Comparison of ENCODE assay signal across 18 cellular contexts in genomic region chr6:168451805-168452204, GRCh38. TPM values are rescaled to one million over a fixed set of nuclear protein-coding genes. Genes with fewer than 3 reads are reported as not detected.
A peak's percentile ranks its signal among the peaks of the same experiment; 100 is the strongest.
DNase-seq lines count a peak whose midpoint lies in the region; ATAC-seq and TF ChIP-seq lines count a peak whose summit lies in the region.
"Had no signal": no experiment of that assay in that cellular context is flagged by ENCODE, and none has a peak within 500 bp of the region (broad histone marks: within the 10 kb centered on the region; RNA-seq: fewer than 3 reads in every experiment).

No MANE protein-coding gene starts in this region.

- no peaks in the 10 kb centered on the region for H3K36me3 Mint-ChIP-seq in progenitor cell of endocrine pancreas (ENCODE audit: insufficient read depth)
- H3K36me3 Mint-ChIP-seq: activated CD4-positive, alpha-beta memory T cell treated with anti-CD3 and anti-CD28 coated beads for 36 hours had no signal

- H3K27me3 Mint-ChIP-seq in progenitor cell of endocrine pancreas = peaks cover 63% of the 10 kb centered on the region

- no peak overlapping the region for H3K4me3 Mint-ChIP-seq in progenitor cell of endocrine pancreas (ENCODE audit: low read depth)
- H3K4me3 Mint-ChIP-seq: activated CD4-positive, alpha-beta memory T cell treated with anti-CD3 and anti-CD28 coated beads for 36 hours; T-helper 1 cell treated with Interleukin-12 subunit alpha and Interleukin-12 subunit beta and Interleukin-4 antibody, amounts not matched to agents 30 μg/mL and 1 μg/mL, for 36 hours had no signal

- no peak overlapping the region for H3K4me3 ChIP-seq in esophagus muscularis mucosa
- H3K4me3 ChIP-seq: colonic mucosa, lung had no signal

- DNase-seq in DMS53 (lab: John Stamatoyannopoulos, UW) (peak; percentile 25), DMS53 treated with DMSO at 0.1 percent for 48 hours (lab: John Stamatoyannopoulos, UW; ENCODE audit: unreplicated experiment) (no peak), NCI-H69 (lab: John Stamatoyannopoulos, UW) (peak; percentile 47), esophagus muscularis mucosa (ENCODE audit: extremely low spot score) (no peak), progenitor cell of endocrine pancreas (ENCODE audit: low spot score, unreplicated experiment) (no peak), NCI-H1930 (lab: John Stamatoyannopoulos, UW) (no peak)
- DNase-seq: 8988T; activated CD4-positive, alpha-beta memory T cell treated with anti-CD3 and anti-CD28 coated beads for 36 hours; activated naive CD4-positive, alpha-beta T cell treated with Interleukin-2 at 50 U/mL for 16 hours; colonic mucosa; COR-L47; posterior cingulate gyrus; stimulated activated CD4-positive, alpha-beta T cell treated with anti-CD3 and anti-CD28 coated beads, Interleukin-2, amount 100 ng/mL, for 24 hours; stimulated activated naive CD4-positive, alpha-beta T cell had no signal

- no peak overlapping the region for H3K27ac Mint-ChIP-seq in progenitor cell of endocrine pancreas
- H3K27ac Mint-ChIP-seq: activated CD4-positive, alpha-beta memory T cell treated with anti-CD3 and anti-CD28 coated beads for 36 hours; T-helper 1 cell treated with Interleukin-12 subunit alpha and Interleukin-12 subunit beta and Interleukin-4 antibody, amounts not matched to agents 30 μg/mL and 1 μg/mL, for 36 hours had no signal

- H3K4me1 Mint-ChIP-seq in progenitor cell of endocrine pancreas (ENCODE audit: low read depth) = peaks cover 2% of the 10 kb centered on the region

- peaks cover 0 to 43% (median 30%) of the 10 kb centered on the region in 4 donors for H3K4me1 ChIP-seq in esophagus muscularis mucosa
- H3K4me1 ChIP-seq: colonic mucosa had no signal

- peak overlapping the region in 3 of 4 donors; percentile 3 to 64 (median 60) for H3K27ac ChIP-seq in esophagus muscularis mucosa (replicated peaks in 1 of 4)
- H3K27ac ChIP-seq: colonic mucosa had no signal

- peak; percentile 43 to 52 (median 46) for TF ChIP-seq CTCF in esophagus muscularis mucosa (IDR thresholded peaks at IDR 0.05)
- peak; percentile 49 for TF ChIP-seq CTCF in progenitor cell of endocrine pancreas (IDR thresholded peaks at IDR 0.05; ENCODE audit: unreplicated experiment)

- no peak for ATAC-seq in HG03378 (IDR thresholded peaks at IDR 0.05; ENCODE audit: unreplicated experiment)
- no peak for ATAC-seq in HG03571 (IDR thresholded peaks at IDR 0.05; ENCODE audit: unreplicated experiment)

- H3K27me3 ChIP-seq in esophagus muscularis mucosa = no peaks in the 10 kb centered on the region
- H3K27me3 ChIP-seq: colonic mucosa had no signal

- no peaks in the 10 kb centered on the region for H3K9me3 Mint-ChIP-seq in progenitor cell of endocrine pancreas (ENCODE audit: low read depth)
- H3K9me3 Mint-ChIP-seq: activated CD4-positive, alpha-beta memory T cell treated with anti-CD3 and anti-CD28 coated beads for 36 hours; T-helper 1 cell treated with Interleukin-12 subunit alpha and Interleukin-12 subunit beta and Interleukin-4 antibody, amounts not matched to agents 30 μg/mL and 1 μg/mL, for 36 hours had no signal

- intact Hi-C loops in esophagus muscularis mucosa (cut with DNase I) = no loop called here

- TF ChIP-seq POLR2A in esophagus muscularis mucosa (IDR thresholded peaks at IDR 0.05; ENCODE audit: low read depth) = no peak

- TF ChIP-seq EP300 in esophagus muscularis mucosa (IDR thresholded peaks at IDR 0.05) = no peak

- H3K9me3 ChIP-seq in esophagus muscularis mucosa = no peaks in the 10 kb centered on the region
- H3K9me3 ChIP-seq: colonic mucosa had no signal

- WGBS in esophagus muscularis mucosa = 31% methylated on average over 2 of the region's 2 CpGs

- H3K36me3 ChIP-seq in esophagus muscularis mucosa = no peaks in the 10 kb centered on the region
- H3K36me3 ChIP-seq: colonic mucosa had no signal

RNA-seq across cellular contexts. Expression of gene SMOC2, which starts 10.8 kb away (rescaled TPM):
- total RNA-seq in esophagus muscularis mucosa (100 to 1,000 TPM in 2 of 4 donors, 10 to 100 TPM in 2; 45.8 to 130 (median 84.0) TPM), progenitor cell of endocrine pancreas (4.8 and 5.9 TPM in 2 replicates)
- total RNA-seq: activated CD4-positive, alpha-beta memory T cell treated with anti-CD3 and anti-CD28 coated beads for 36 hours had no signal

Comparison
In these comparisons a context has a peak if more than half of its experiments do, and no peak if none do; other contexts are left out.
1. DNase-seq: peak in DMS53 (single experiment) and NCI-H69 (single experiment); none in DMS53 treated with DMSO at 0.1 percent for 48 hours (single experiment), esophagus muscularis mucosa (single experiment), progenitor cell of endocrine pancreas (single experiment) and NCI-H1930 (0 of 2).